In genomic region chr22:21038405-21038804, GRCh38 we compare ENCODE assay signal across 17 cellular contexts. TPM values are rescaled to one million over a fixed set of nuclear protein-coding genes. Genes with fewer than 3 reads are reported as not detected.
DNase-seq lines count a peak whose midpoint lies in the region; ATAC-seq and TF ChIP-seq lines count a peak whose summit lies in the region.
"Had no signal": no experiment of that assay in that cellular context is flagged by ENCODE, and none has a peak within 500 bp of the region (broad histone marks: within the 10 kb centered on the region; RNA-seq: fewer than 3 reads in every experiment).

No MANE protein-coding gene starts in this region.

- H3K79me1 ChIP-seq in IMR-90 (ENCODE audit: low read depth in 1 of 2, low read length in 2 of 2), result no peaks in the 10 kb centered on the region

- no peaks in the 10 kb centered on the region for H3K36me3 Mint-ChIP-seq in endodermal cell (ENCODE audit: low read depth)
- H3K36me3 Mint-ChIP-seq in activated T-cell treated with anti-CD3 and anti-CD28 coated beads, Interleukin-2, amount 50 U/mL, for 24 hours (ENCODE audit: low read depth), result no peaks in the 10 kb centered on the region
- H3K36me3 Mint-ChIP-seq: CD4-positive, alpha-beta memory T cell had no signal

- in situ Hi-C loops in IMR-90 (cut with MboI; ENCODE audit: low sequenced_read_pairs), result no loop called here
- in situ Hi-C loops in brain microvascular endothelial cell (cut with HindIII; ENCODE audit: low pct_ligation_motif_present, low sequenced_read_pairs), result no loop called here

- BruUV-seq in IMR-90 (replicated peaks; lab: Mats Ljungman, UMichigan), result no TSS peak

- peak overlapping the region; percentile 33; the same call in 1 of the 2 replicates for H3K56ac ChIP-seq in IMR-90 (ENCODE audit: extremely low read depth, insufficient read depth, low read length)

- no peaks in the 10 kb centered on the region for H3K9me2 ChIP-seq in hepatocyte (replicated peaks; ENCODE audit: insufficient read depth)

- H3K4me1 ChIP-seq in IMR-90 (ENCODE audit: control insufficient read depth, insufficient read depth, low read length) (0 out of 2 replicates have a peak, but pooled peaks cover 5% of the 10 kb centered on the region), hepatocyte (ENCODE audit: insufficient read depth) (no peaks in the 10 kb centered on the region), endodermal cell (ENCODE audit: control insufficient read depth, insufficient read depth, low read length) (no peaks in the 10 kb centered on the region)

- H2AFZ ChIP-seq in IMR-90 (replicated peaks; ENCODE audit: low read length, poor library complexity) (no peak overlapping the region), hepatocyte (no peak overlapping the region)

- no peaks in the 10 kb centered on the region for H3K4me1 Mint-ChIP-seq in endodermal cell
- peaks cover 1% of the 10 kb centered on the region for H3K4me1 Mint-ChIP-seq in activated T-cell treated with anti-CD3 and anti-CD28 coated beads, Interleukin-2, amount 50 U/mL, for 24 hours (ENCODE audit: low read depth)

- no peak for TF ChIP-seq POLR2A in IMR-90 (IDR thresholded peaks at IDR 0.05; ENCODE audit: low read depth, low read length)

- dilution Hi-C loops in IMR-90 (cut with HindIII; ENCODE audit: low sequenced_read_pairs, unreplicated experiment), result no loop called here

- peak overlapping the region; percentile 64 for H3K14ac ChIP-seq in IMR-90 (replicated peaks; ENCODE audit: low read depth, low read length)

- TF ChIP-seq RAD21 in IMR-90 (IDR thresholded peaks at IDR 0.05; ENCODE audit: low read length), result no peak

- H2AK9ac ChIP-seq in IMR-90 (replicated peaks; ENCODE audit: low read depth, low read length, poor library complexity), result no peak overlapping the region

- peak; percentile 3; the same call in 1 of the 2 replicates for ATAC-seq in IMR-90 (ENCODE audit: low read depth)
- no peak for ATAC-seq in GM18858 (IDR thresholded peaks at IDR 0.05; ENCODE audit: unreplicated experiment)
- ATAC-seq: activated T-helper 17 cell treated with anti-CD3 and anti-CD28 coated beads, Interleukin-2, amount 50 U/mL, for 72 hours; Panc1 had no signal

- H3K27me3 Mint-ChIP-seq in endodermal cell (ENCODE audit: insufficient read depth), result peaks cover 12% of the 10 kb centered on the region
- H3K27me3 Mint-ChIP-seq in activated T-cell treated with anti-CD3 and anti-CD28 coated beads, Interleukin-2, amount 50 U/mL, for 24 hours, result peaks cover 21% of the 10 kb centered on the region

- CTCF ChIA-PET in IMR-90 (lab: Yijun Ruan, JAX), result no interaction called here

- H4K8ac ChIP-seq in IMR-90 (ENCODE audit: low read depth in 2 of 2, low read length in 2 of 2), result peak overlapping the region; percentile 7 to 14; a peak in 2 of 4 replicates

- H3K18ac ChIP-seq in IMR-90 (ENCODE audit: low read depth, low read length), result peak overlapping the region; percentile 26

- H2AK5ac ChIP-seq in IMR-90 (ENCODE audit: low read depth, low read length), result peak overlapping the region; percentile 33

- intact Hi-C loops in IMR-90 (cut with micrococcal nuclease), result no loop called here

- no peaks in the 10 kb centered on the region for H3K79me2 ChIP-seq in hepatocyte

- no peaks in the 10 kb centered on the region for H3K36me3 ChIP-seq in IMR-90 (ENCODE audit: control insufficient read depth, insufficient read depth, low read length)
- H3K36me3 ChIP-seq in brain microvascular endothelial cell (replicated peaks), result no peaks in the 10 kb centered on the region
- no peaks in the 10 kb centered on the region for H3K36me3 ChIP-seq in hepatocyte (replicated peaks; ENCODE audit: insufficient read depth, low read depth)
- no peaks in the 10 kb centered on the region for H3K36me3 ChIP-seq in endodermal cell (ENCODE audit: control insufficient read depth, insufficient read depth, low read length)

- H3K27ac Mint-ChIP-seq in endodermal cell, result no peak overlapping the region
- no peak overlapping the region for H3K27ac Mint-ChIP-seq in activated T-cell treated with anti-CD3 and anti-CD28 coated beads, Interleukin-2, amount 50 U/mL, for 24 hours
- H3K27ac Mint-ChIP-seq: activated CD4-positive, alpha-beta T cell treated with anti-CD3 and anti-CD28 coated beads, Interleukin-2, amount 10 ng/mL, durations not matched to agents 7 days and 5 days; activated T-helper 17 cell treated with anti-CD3 and anti-CD28 coated beads, Interleukin-2, amount 50 U/mL, for 72 hours; CD4-positive, alpha-beta memory T cell; stimulated activated naive CD8-positive, alpha-beta T cell treated with anti-CD3 and anti-CD28 coated beads, Interleukin-15, Interleukin-2, amounts not matched to agents 100 ng/mL and 50 ng/mL, for 24 hours had no signal

- H3K9me3 ChIP-seq in IMR-90 (ENCODE audit: control insufficient read depth, insufficient read depth, low read length) (no peaks in the 10 kb centered on the region), hepatocyte (ENCODE audit: low read depth) (no peaks in the 10 kb centered on the region), endodermal cell (ENCODE audit: control insufficient read depth, low read length) (no peaks in the 10 kb centered on the region)
- H3K9me3 ChIP-seq: mucosa of descending colon had no signal

- DNase-seq in IMR-90, result peak; percentile 40
- DNase-seq in brain microvascular endothelial cell, result no peak
- DNase-seq in hepatocyte (ENCODE audit: low spot score), result no peak
- peak; percentile 25 for DNase-seq in skeletal muscle cell (ENCODE audit: low read depth)
- DNase-seq in H4 (ENCODE audit: low spot score), result no peak
- DNase-seq in endodermal cell, result no peak
- no peak for DNase-seq in activated T-cell treated with anti-CD3 and anti-CD28 coated beads, Interleukin-2, amount 50 U/mL, for 24 hours
- DNase-seq: activated CD4-positive, alpha-beta T cell treated with anti-CD3 and anti-CD28 coated beads, Interleukin-2, amount 10 ng/mL, durations not matched to agents 7 days and 5 days; CD4-positive, alpha-beta memory T cell; NCI-H1105 treated with DMSO at 0.1 percent for 48 hours; NCI-H446; retina had no signal

- WGBS in IMR-90 (ENCODE audit: extremely low coverage in 2 of 2, insufficient read length in 1 of 2), 2 experiments, result no CpG with 5 or more reads among the region's 2 CpGs
- 63% methylated on average over 2 of the region's 2 CpGs for whole genome bisulfite sequencing in hepatocyte (ENCODE audit: low lambda C conversion rate, missing lambda C conversion rate)
- 89% methylated on average over 2 of the region's 2 CpGs for WGBS in endodermal cell (ENCODE audit: insufficient coverage in 1 of 2, insufficient read length in 1 of 2), 2 experiments

- H3K4me3 ChIP-seq in IMR-90 (ENCODE audit: insufficient read depth, low read depth, low read length), result no peak overlapping the region
- H3K4me3 ChIP-seq in brain microvascular endothelial cell (ENCODE audit: low read depth, low read length), result no peak overlapping the region
- H3K4me3 ChIP-seq in hepatocyte, result no peak overlapping the region
- no peak overlapping the region for H3K4me3 ChIP-seq in skeletal muscle cell (ENCODE audit: low read depth, low read length)
- H3K4me3 ChIP-seq in endodermal cell (ENCODE audit: low read length), result no peak overlapping the region
- H3K4me3 ChIP-seq: mucosa of descending colon had no signal

- H4K5ac ChIP-seq in IMR-90 (ENCODE audit: low read depth, low read length), result peak overlapping the region; percentile 5

- H3K4me2 ChIP-seq in IMR-90 (ENCODE audit: low read depth, low read length), result no peak overlapping the region
- no peak overlapping the region for H3K4me2 ChIP-seq in hepatocyte

- no peaks in the 10 kb centered on the region for H3K9me3 Mint-ChIP-seq in endodermal cell
- H3K9me3 Mint-ChIP-seq in activated T-cell treated with anti-CD3 and anti-CD28 coated beads, Interleukin-2, amount 50 U/mL, for 24 hours, result no peaks in the 10 kb centered on the region
- H3K9me3 Mint-ChIP-seq: activated CD4-positive, alpha-beta T cell treated with anti-CD3 and anti-CD28 coated beads, Interleukin-2, amount 10 ng/mL, durations not matched to agents 7 days and 5 days; activated T-helper 17 cell treated with anti-CD3 and anti-CD28 coated beads, Interleukin-2, amount 50 U/mL, for 72 hours; CD4-positive, alpha-beta memory T cell; stimulated activated naive CD8-positive, alpha-beta T cell treated with anti-CD3 and anti-CD28 coated beads, Interleukin-15, Interleukin-2, amounts not matched to agents 100 ng/mL and 50 ng/mL, for 24 hours had no signal

- POLR2A ChIA-PET in IMR-90 (lab: Charles Lee; ENCODE audit: unreplicated experiment), result no interaction called here

- H2BK120ac ChIP-seq in IMR-90 (ENCODE audit: low read depth, low read length), result peak overlapping the region; percentile 84

- no peak overlapping the region for H3K9ac ChIP-seq in IMR-90 (ENCODE audit: low read depth, low read length)
- H3K9ac ChIP-seq in endodermal cell (ENCODE audit: extremely low read depth, low read length, poor library complexity, severe bottlenecking), result no peak overlapping the region

- H3K27ac ChIP-seq in IMR-90 (ENCODE audit: insufficient read depth, low read length), result peak overlapping the region; percentile 75
- H3K27ac ChIP-seq in brain microvascular endothelial cell, result peak overlapping the region; percentile 76
- peak overlapping the region; percentile 60 for H3K27ac ChIP-seq in hepatocyte
- H3K27ac ChIP-seq in endodermal cell (ENCODE audit: low read depth, low read length), result no peak overlapping the region

- peak overlapping the region; percentile 29 for H4K91ac ChIP-seq in IMR-90 (ENCODE audit: insufficient read depth, low read depth, low read length)

- H2BK20ac ChIP-seq in IMR-90 (ENCODE audit: low read depth, low read length), result peak overlapping the region; percentile 70

- no peak overlapping the region for H3K4me3 Mint-ChIP-seq in endodermal cell
- H3K4me3 Mint-ChIP-seq in activated T-cell treated with anti-CD3 and anti-CD28 coated beads, Interleukin-2, amount 50 U/mL, for 24 hours, result no peak overlapping the region
- H3K4me3 Mint-ChIP-seq: activated CD4-positive, alpha-beta T cell treated with anti-CD3 and anti-CD28 coated beads, Interleukin-2, amount 10 ng/mL, durations not matched to agents 7 days and 5 days; activated T-helper 17 cell treated with anti-CD3 and anti-CD28 coated beads, Interleukin-2, amount 50 U/mL, for 72 hours; CD4-positive, alpha-beta memory T cell; stimulated activated naive CD8-positive, alpha-beta T cell treated with anti-CD3 and anti-CD28 coated beads, Interleukin-15, Interleukin-2, amounts not matched to agents 100 ng/mL and 50 ng/mL, for 24 hours had no signal

- no peak for TF ChIP-seq CTCF in IMR-90 (conservative IDR thresholded peaks at IDR 0.05; ENCODE audit: low read depth, low read length)
- TF ChIP-seq CTCF in brain microvascular endothelial cell (IDR thresholded peaks at IDR 0.05; ENCODE audit: low read depth, low read length, missing control alignments), result no peak
- no peak for TF ChIP-seq CTCF in hepatocyte (IDR thresholded peaks at IDR 0.05; ENCODE audit: poor library complexity)
- TF ChIP-seq CTCF in endodermal cell (conservative IDR thresholded peaks at IDR 0.05), result no peak

- H3K9me1 ChIP-seq in IMR-90 (ENCODE audit: insufficient read depth, low read length), result peaks cover 6% of the 10 kb centered on the region; the same call in 1 of the 2 replicates

- H4K20me1 ChIP-seq in IMR-90 (ENCODE audit: insufficient read depth, low read length), result no peaks in the 10 kb centered on the region
- H4K20me1 ChIP-seq in hepatocyte (ENCODE audit: insufficient read depth, poor library complexity, severe bottlenecking), result no peaks in the 10 kb centered on the region

- peak overlapping the region; percentile 11; the same call in 1 of the 2 replicates for H3K23ac ChIP-seq in IMR-90 (ENCODE audit: low read depth, low read length)

- H3K4ac ChIP-seq in IMR-90 (ENCODE audit: low read depth, low read length), result peak overlapping the region; percentile 44

- peak overlapping the region; percentile 31; the same call in 2 of the 3 replicates for H2BK15ac ChIP-seq in IMR-90 (ENCODE audit: low read depth, low read length)

- peaks cover under 1% of the 10 kb centered on the region; the same call in 1 of the 2 replicates for H3K27me3 ChIP-seq in IMR-90 (ENCODE audit: control insufficient read depth, insufficient read depth, low read length)
- H3K27me3 ChIP-seq in brain microvascular endothelial cell (replicated peaks), result no peaks in the 10 kb centered on the region
- no peaks in the 10 kb centered on the region for H3K27me3 ChIP-seq in hepatocyte
- H3K27me3 ChIP-seq in endodermal cell (ENCODE audit: control insufficient read depth, insufficient read depth, low read length, poor library complexity, severe bottlenecking), result peaks cover 14% of the 10 kb centered on the region

- H2BK5ac ChIP-seq in IMR-90 (ENCODE audit: low read depth, low read length, poor library complexity, severe bottlenecking), result peak overlapping the region; percentile 78

RNA-seq across cellular contexts. Expression of gene SLC7A4, which starts 6.0 kb away (rescaled TPM):
- not detected in 2 replicates for total RNA-seq in IMR-90 (2012; rRNA removed)
- polyA plus RNA-seq in IMR-90 (2012; rRNA removed), result 0.03 and 0.06 TPM in 2 replicates
- polyA plus RNA-seq in IMR-90 (2012; cell fraction: cytosol; rRNA removed), result 0.10 TPM in 1 of 2 replicates, not detected in the other
- polyA plus RNA-seq in IMR-90 (2012; cell fraction: nucleus; rRNA removed; ENCODE audit: low replicate concordance), result 0.03 TPM in 2 replicates
- total RNA-seq in hepatocyte, result 89.9 and 140 TPM in 2 replicates
- polyA plus RNA-seq in hepatocyte, result 494 and 496 TPM in 2 replicates
- total RNA-seq in H4 (2014; rRNA removed; shearing (Covaris generic)), result not detected in 2 replicates
- under 1 TPM; 0.33 to 0.49 TPM for total RNA-seq in endodermal cell
- polyA plus RNA-seq in endodermal cell (2013, experiment 1 of 2), result 0.61 TPM
- polyA plus RNA-seq in endodermal cell (2013, experiment 2 of 2), result 0.50 TPM
- total RNA-seq: activated T-helper 17 cell treated with anti-CD3 and anti-CD28 coated beads, Interleukin-2, amount 50 U/mL, for 72 hours; CD4-positive, alpha-beta memory T cell had no signal

RNA-seq across cellular contexts. Expression of gene LRRC74B, which starts 7.3 kb away (rescaled TPM):
- not detected in 2 replicates for total RNA-seq in IMR-90 (2012; rRNA removed)
- not detected in 2 replicates for polyA plus RNA-seq in IMR-90 (2012; rRNA removed)
- not detected in 2 replicates for polyA plus RNA-seq in IMR-90 (2012; cell fraction: cytosol; rRNA removed)
- 0.05 and 0.06 TPM in 2 replicates for polyA plus RNA-seq in IMR-90 (2012; cell fraction: nucleus; rRNA removed; ENCODE audit: low replicate concordance)
- 0.20 TPM in 1 of 2 replicates, not detected in the other for total RNA-seq in hepatocyte
- polyA plus RNA-seq in hepatocyte, result 0.51 and 0.52 TPM in 2 replicates
- not detected in 2 replicates for total RNA-seq in H4 (2014; rRNA removed; shearing (Covaris generic))
- not detected for total RNA-seq in endodermal cell
- 0.39 TPM for polyA plus RNA-seq in endodermal cell (2013, experiment 1 of 2)
- 0.58 TPM for polyA plus RNA-seq in endodermal cell (2013, experiment 2 of 2)
- total RNA-seq: activated CD4-positive, alpha-beta T cell treated with anti-CD3 and anti-CD28 coated beads, Interleukin-2, amount 10 ng/mL, durations not matched to agents 7 days and 5 days; activated T-helper 17 cell treated with anti-CD3 and anti-CD28 coated beads, Interleukin-2, amount 50 U/mL, for 72 hours; CD4-positive, alpha-beta memory T cell had no signal
- polyA plus RNA-seq: CD4-positive, alpha-beta memory T cell had no signal

RNA-seq across cellular contexts. Expression of gene P2RX6, which starts 23.4 kb away (rescaled TPM):
- 0.56 and 0.90 TPM in 2 replicates for total RNA-seq in IMR-90 (2012; rRNA removed)
- 1.4 and 1.6 TPM in 2 replicates for polyA plus RNA-seq in IMR-90 (2012; rRNA removed)
- 1.0 and 1.2 TPM in 2 replicates for polyA plus RNA-seq in IMR-90 (2012; cell fraction: cytosol; rRNA removed)
- 16.1 and 24.8 TPM in 2 replicates for polyA plus RNA-seq in IMR-90 (2012; cell fraction: nucleus; rRNA removed; ENCODE audit: low replicate concordance)
- total RNA-seq in hepatocyte, result 3.3 and 14.4 TPM in 2 replicates
- polyA plus RNA-seq in hepatocyte, result 8.0 and 12.9 TPM in 2 replicates
- total RNA-seq in H4 (2014; rRNA removed; shearing (Covaris generic)), result 2.0 and 4.0 TPM in 2 replicates
- total RNA-seq in endodermal cell, result 1 to 10 TPM in 1 of 2 donors, under 1 TPM in 1; 0.73 to 1.9 TPM
- polyA plus RNA-seq in endodermal cell (2013, experiment 1 of 2), result 1.4 TPM
- polyA plus RNA-seq in endodermal cell (2013, experiment 2 of 2), result 1.3 TPM

RNA-seq across cellular contexts. Expression of gene THAP7, which starts 36.5 kb away (rescaled TPM):
- total RNA-seq in IMR-90 (2012; rRNA removed) (13.3 and 14.2 TPM in 2 replicates), hepatocyte (26.2 and 38.4 TPM in 2 replicates), endodermal cell (10 to 100 TPM; 16.6 to 19.6 TPM)
- polyA plus RNA-seq in IMR-90 (2012; rRNA removed) (19.8 and 23.2 TPM in 2 replicates), hepatocyte (40.5 and 41.2 TPM in 2 replicates)
- 20.8 and 28.8 TPM in 2 replicates for polyA plus RNA-seq in IMR-90 (2012; cell fraction: cytosol; rRNA removed)
- polyA plus RNA-seq in IMR-90 (2012; cell fraction: nucleus; rRNA removed; ENCODE audit: low replicate concordance), result 38.3 and 68.2 TPM in 2 replicates
- total RNA-seq in H4 (2014; rRNA removed; shearing (Covaris generic)), result 41.8 and 45.8 TPM in 2 replicates
- polyA plus RNA-seq in endodermal cell (2013, experiment 1 of 2), result 21.8 TPM
- 21.4 TPM for polyA plus RNA-seq in endodermal cell (2013, experiment 2 of 2)

RNA-seq across cellular contexts. Expression of gene LZTR1, which starts 56.3 kb away (rescaled TPM):
- total RNA-seq in IMR-90 (2012; rRNA removed) (19.2 and 22.8 TPM in 2 replicates), hepatocyte (28.1 and 41.3 TPM in 2 replicates), endodermal cell (10 to 100 TPM; 56.5 to 73.2 TPM)
- polyA plus RNA-seq in IMR-90 (2012; rRNA removed) (41.3 and 43.8 TPM in 2 replicates), hepatocyte (50.4 and 65.4 TPM in 2 replicates)
- 11.2 and 23.0 TPM in 2 replicates for polyA plus RNA-seq in IMR-90 (2012; cell fraction: cytosol; rRNA removed)
- 241 and 472 TPM in 2 replicates for polyA plus RNA-seq in IMR-90 (2012; cell fraction: nucleus; rRNA removed; ENCODE audit: low replicate concordance)
- total RNA-seq in H4 (2014; rRNA removed; shearing (Covaris generic)), result 6.8 and 8.2 TPM in 2 replicates
- polyA plus RNA-seq in endodermal cell (2013, experiment 1 of 2), result 38.3 TPM
- polyA plus RNA-seq in endodermal cell (2013, experiment 2 of 2), result 33.0 TPM

Comparison
In these comparisons a context has a peak if more than half of its experiments do, and no peak if none do; other contexts are left out.
1. DNase-seq: peak in IMR-90 (single experiment) and skeletal muscle cell (single experiment); none in brain microvascular endothelial cell (single experiment), hepatocyte (single experiment), H4 (single experiment), endodermal cell (single experiment) and activated T-cell treated with anti-CD3 and anti-CD28 coated beads, Interleukin-2, amount 50 U/mL, for 24 hours (single experiment).
2. RNA of gene SLC7A4, which starts 6.0 kb away (total RNA-seq): 89.9 to 140 TPM in hepatocyte; 0.33 to 0.49 TPM in endodermal cell, not detected in IMR-90 and not detected in H4; every median in the first group is over 10 times any median in the second.